ENCODE assay signal across 20 cellular contexts in the genomic region with DNA sequence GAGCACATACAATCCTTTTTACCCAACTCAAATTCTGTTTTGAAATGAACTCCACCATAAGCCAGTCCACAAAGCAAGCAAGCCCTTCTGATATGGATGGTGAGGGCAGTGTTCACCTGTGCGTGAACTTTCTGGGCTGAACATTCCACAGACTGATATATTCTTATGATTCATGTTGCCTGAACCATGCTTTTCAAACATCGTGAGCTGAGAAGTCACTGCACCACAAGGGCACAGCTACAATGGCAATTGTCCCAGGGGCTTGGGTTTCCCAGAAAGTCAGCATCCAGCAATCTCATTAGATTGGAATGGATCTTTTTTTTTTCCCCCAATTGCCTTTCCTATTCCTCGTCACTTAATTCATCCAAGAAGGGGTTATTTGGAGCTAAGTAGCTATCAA.
DNase-seq lines count a peak whose midpoint lies in the region; TF ChIP-seq lines count a peak whose summit lies in the region.
"Had no signal": no experiment of that assay in that cellular context is flagged by ENCODE, and none has a peak within 500 bp of the region (broad histone marks: within the 10 kb centered on the region; RNA-seq: fewer than 3 reads in every experiment).

No MANE protein-coding gene starts in this region.

- no peaks in the 10 kb centered on the region for H3K27me3 ChIP-seq in brain microvascular endothelial cell (replicated peaks)
- H3K27me3 ChIP-seq in H7 (ENCODE audit: control insufficient read depth, insufficient read depth, low read length): no peaks in the 10 kb centered on the region
- H3K27me3 ChIP-seq: BLaER1, sigmoid colon, upper lobe of right lung had no signal

- H3K27me3 Mint-ChIP-seq in mesothelial cell of epicardium (ENCODE audit: low read depth): no peaks in the 10 kb centered on the region

- in situ Hi-C loops in brain microvascular endothelial cell (cut with HindIII; ENCODE audit: low pct_ligation_motif_present, low sequenced_read_pairs): no loop called here

- no peaks in the 10 kb centered on the region for H3K36me3 ChIP-seq in brain microvascular endothelial cell (replicated peaks)
- no peaks in the 10 kb centered on the region for H3K36me3 ChIP-seq in H7 (replicated peaks; ENCODE audit: control insufficient read depth, insufficient read depth, low read length)
- H3K36me3 ChIP-seq: BLaER1, sigmoid colon, upper lobe of right lung had no signal

- H3K27ac Mint-ChIP-seq in mesothelial cell of epicardium: peak overlapping the region; percentile 96
- H3K27ac Mint-ChIP-seq: IgD-negative memory B cell, WTC11 had no signal

- TF ChIP-seq CTCF in brain microvascular endothelial cell (IDR thresholded peaks at IDR 0.05; ENCODE audit: low read depth, low read length, missing control alignments) (no peak), mesothelial cell of epicardium (IDR thresholded peaks at IDR 0.05; ENCODE audit: unreplicated experiment) (no peak)

- H3K27ac ChIP-seq in brain microvascular endothelial cell: no peak overlapping the region
- H3K27ac ChIP-seq: BLaER1, sigmoid colon, upper lobe of right lung had no signal

- H3K4me3 ChIP-seq in brain microvascular endothelial cell (ENCODE audit: low read depth, low read length) (no peak overlapping the region), H7 (ENCODE audit: insufficient read depth, low read depth, low read length) (no peak overlapping the region)
- H3K4me3 ChIP-seq: BLaER1, sigmoid colon, upper lobe of right lung had no signal

- peaks cover 35% of the 10 kb centered on the region for H3K4me1 Mint-ChIP-seq in mesothelial cell of epicardium
- H3K4me1 Mint-ChIP-seq: IgD-negative memory B cell, WTC11 had no signal

- no peaks in the 10 kb centered on the region for H3K36me3 Mint-ChIP-seq in mesothelial cell of epicardium
- H3K36me3 Mint-ChIP-seq: IgD-negative memory B cell had no signal

- DNase-seq in AG08396 (ENCODE audit: low spot score): peak; percentile 37
- peak; percentile 48 for DNase-seq in LHCN-M2 (ENCODE audit: low read depth)
- DNase-seq in brain microvascular endothelial cell: peak; percentile 61
- no peak for DNase-seq in mesothelial cell of epicardium (ENCODE audit: low spot score in 2 of 2, unreplicated experiment in 2 of 2)
- no peak for DNase-seq in H7
- no peak for DNase-seq in activated naive CD4-positive, alpha-beta T cell (lab: John Stamatoyannopoulos, UW)
- DNase-seq in NCI-H526 (lab: John Stamatoyannopoulos, UW): no peak
- DNase-seq in dedifferentiated amniotic fluid mesenchymal stem cell (ENCODE audit: extremely low spot score): no peak
- DNase-seq: activated CD4-positive, alpha-beta T cell treated with anti-CD3 and anti-CD28 coated beads, Interleukin-2, amount 50 U/mL, for 4 hours; activated CD8-positive, alpha-beta memory T cell treated with anti-CD3 and anti-CD28 coated beads, Interleukin-2, amount 50 U/mL, for 48 hours; dermis blood vessel endothelial cell; hypothalamus; MM.1S; NCI-H1436 treated with DMSO at 0.1 percent for 48 hours; NCI-H524 treated with DMSO at 0.1 percent for 48 hours; sigmoid colon; upper lobe of right lung had no signal

- H3K4me3 Mint-ChIP-seq in mesothelial cell of epicardium: no peak overlapping the region
- H3K4me3 Mint-ChIP-seq: IgD-negative memory B cell, WTC11 had no signal

- peaks cover 14% of the 10 kb centered on the region for H3K9me3 Mint-ChIP-seq in mesothelial cell of epicardium

Comparison
In these comparisons a context has a peak if more than half of its experiments do, and no peak if none do; other contexts are left out.
1. DNase-seq: peak in AG08396 (single experiment), LHCN-M2 (single experiment) and brain microvascular endothelial cell (single experiment); none in mesothelial cell of epicardium (0 of 2), H7 (single experiment), activated naive CD4-positive, alpha-beta T cell (0 of 4), NCI-H526 (0 of 2) and dedifferentiated amniotic fluid mesenchymal stem cell (single experiment).